Comparison of ENCODE assay signal across 28 cellular contexts in the genomic region with DNA sequence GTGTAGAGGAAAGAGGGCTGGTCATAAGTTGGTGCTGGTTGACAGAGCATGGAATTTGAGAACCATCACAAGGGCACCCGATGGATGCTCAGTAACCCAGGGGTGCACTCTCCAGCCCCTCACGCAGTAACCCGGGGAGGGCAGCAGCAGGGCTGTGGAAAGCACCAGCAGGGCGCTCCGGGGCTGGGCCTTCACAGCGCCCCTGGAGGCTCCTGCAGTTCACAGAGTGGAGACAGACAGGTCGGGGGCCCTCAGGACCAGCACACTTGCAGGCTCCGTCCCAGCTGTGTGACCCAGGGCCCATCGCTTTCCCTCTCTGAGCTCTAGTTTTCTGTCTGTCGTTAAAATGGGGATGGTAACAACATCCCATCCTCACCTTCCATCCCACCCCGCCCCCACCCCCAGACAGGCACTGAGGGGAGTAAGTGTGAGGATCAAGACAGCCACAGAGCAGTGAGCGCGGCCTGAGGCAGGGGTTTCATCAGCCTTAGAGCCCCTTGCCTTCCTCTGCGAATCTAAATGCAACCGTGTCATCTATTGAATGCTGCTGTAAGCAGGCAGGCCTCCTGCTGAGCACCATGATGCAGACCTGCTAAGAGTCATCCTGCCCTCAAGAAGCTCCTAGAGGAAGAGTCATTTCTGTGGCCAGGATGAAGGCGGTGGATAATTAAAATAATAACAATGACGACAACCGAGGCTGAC.
"Had no signal": no experiment of that assay in that cellular context is flagged by ENCODE, and none has a peak within 500 bp of the region (broad histone marks: within the 10 kb centered on the region; RNA-seq: fewer than 3 reads in every experiment).

No MANE protein-coding gene starts in this region.

- H3K36me3 ChIP-seq: breast epithelium, esophagus squamous epithelium, heart right ventricle, pancreas, prostate gland, sigmoid colon, thoracic aorta, uterus, WERI-Rb-1 had no signal

- H3K9me3 ChIP-seq: breast epithelium, esophagus squamous epithelium, heart right ventricle, pancreas, prostate gland, sigmoid colon, thoracic aorta, uterus had no signal

- FAIRE-seq: endometrium, pancreas, small intestine, TTC549 had no signal

- H3K27me3 ChIP-seq: pancreas, uterus had no signal

- H3K4me1 ChIP-seq: breast epithelium, esophagus squamous epithelium, pancreas, prostate gland, sigmoid colon, uterus had no signal

- ATAC-seq: activated naive CD8-positive, alpha-beta T cell treated with anti-CD3 and anti-CD28 coated beads, Interleukin-2, amount 50 U/mL, for 24 hours; pancreas; stimulated activated effector memory CD8-positive, alpha-beta T cell treated with anti-CD3 and anti-CD28 coated beads, Interleukin-12 subunit alpha, Interleukin-12 subunit beta, amount 100 ng/mL, for 72 hours had no signal

- H3K4me3 ChIP-seq: breast epithelium, esophagus squamous epithelium, heart right ventricle, pancreas, prostate gland, sigmoid colon, thoracic aorta, uterus had no signal

- DNase-seq: activated CD4-positive, alpha-beta memory T cell treated with anti-CD3 and anti-CD28 coated beads, Interleukin-2, amount 10 ng/mL, durations not matched to agents 7 days and 5 days; activated CD4-positive, alpha-beta T cell treated with anti-CD3 and anti-CD28 coated beads, Interleukin-2, amount 10 ng/mL, durations not matched to agents 7 days and 5 days; activated CD4-positive, CD25-positive, alpha-beta regulatory T cell treated with anti-CD3 and anti-CD28 coated beads, Interleukin-2, amount 50 U/mL, for 72 hours; activated naive CD8-positive, alpha-beta T cell treated with anti-CD3 and anti-CD28 coated beads, Interleukin-2, amount 50 U/mL, for 24 hours; activated T-cell treated with anti-CD3 and anti-CD28 coated beads, Interleukin-2, amount 50 U/mL, for 48 hours; central memory CD4-positive, alpha-beta T cell; effector CD4-positive, alpha-beta T cell; esophagus squamous epithelium; foreskin melanocyte; heart right ventricle; islet precursor cell; left ventricle myocardium superior; pancreas; retina; sigmoid colon; small intestine; stimulated activated CD4-positive, alpha-beta T cell treated with anti-CD3 and anti-CD28 coated beads, Interleukin-4, amount 100 ng/mL, for 24 hours; T-helper 9 cell; trophoblast cell; uterus; WERI-Rb-1 had no signal

- H3K27ac ChIP-seq: breast epithelium, epithelial cell of prostate, esophagus squamous epithelium, heart right ventricle, pancreas, prostate gland, sigmoid colon, thoracic aorta, uterus, WERI-Rb-1 had no signal
